ENCODE assay signal across 17 cellular contexts in the genomic region with DNA sequence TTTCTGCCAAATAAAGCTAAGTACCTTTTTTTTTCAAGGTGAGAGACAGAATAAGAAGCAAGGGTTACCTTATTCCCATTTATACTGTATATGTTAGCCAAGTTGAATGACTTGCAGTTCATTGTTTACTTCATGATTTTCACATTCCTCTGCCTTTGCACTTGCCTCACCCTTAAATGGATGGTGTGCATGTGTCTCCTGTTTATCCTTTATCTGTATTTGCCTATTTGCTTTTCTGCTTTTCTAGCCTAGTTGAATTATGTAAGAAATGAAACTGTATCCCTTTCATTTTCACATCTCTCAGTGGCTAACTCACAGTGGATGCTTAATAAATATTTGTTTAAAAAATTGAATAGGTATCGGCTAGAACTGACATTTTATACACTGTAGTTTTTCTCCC.
DNase-seq lines count a peak whose midpoint lies in the region; ATAC-seq and TF ChIP-seq lines count a peak whose summit lies in the region.
"Had no signal": no experiment of that assay in that cellular context is flagged by ENCODE, and none has a peak within 500 bp of the region (broad histone marks: within the 10 kb centered on the region; RNA-seq: fewer than 3 reads in every experiment).

No MANE protein-coding gene starts in this region.

- in situ Hi-C loops in Caki2 (cut with HindIII; ENCODE audit: low pct_unique_long_range_greater_than_20kb, low sequenced_read_pairs) = no loop called here

- peak; percentile 8 for DNase-seq in Caki2 (ENCODE audit: low read depth)
- peak; percentile 92 for DNase-seq in DMS53 treated with DMSO at 0.1 percent for 48 hours (lab: John Stamatoyannopoulos, UW; ENCODE audit: unreplicated experiment)
- DNase-seq in NCI-H2196 (lab: John Stamatoyannopoulos, UW; ENCODE audit: unreplicated experiment) = peak; percentile 47
- peak; percentile 8 to 35 for DNase-seq in erythroblast (lab: John Stamatoyannopoulos, UW)
- no peak for DNase-seq in NCI-H2107 treated with DMSO at 0.1 percent for 48 hours (lab: John Stamatoyannopoulos, UW; ENCODE audit: unreplicated experiment)
- DNase-seq: AML-193, KBM-7, NCI-H1105, NCI-H187, NCI-H226, NCI-H526, PC-3, SJCRH30 had no signal

- H3K36me3 Mint-ChIP-seq in stimulated activated memory B cell treated with anti-CD40 and anti-IgM and Interleukin-4, amounts not matched to agents 10 μg/mL and 1 μg/mL and 100 μg/mL, for 72 hours = no peaks in the 10 kb centered on the region

- no peak for ATAC-seq in HG02798 (IDR thresholded peaks at IDR 0.05; ENCODE audit: poor library complexity, unreplicated experiment)
- no peak for ATAC-seq in stimulated activated memory B cell treated with anti-CD40 and anti-IgM and Interleukin-4, amounts not matched to agents 10 μg/mL and 1 μg/mL and 100 μg/mL, for 72 hours
- ATAC-seq: GM23338, PC-3 had no signal

- no peaks in the 10 kb centered on the region for H3K27me3 Mint-ChIP-seq in stimulated activated memory B cell treated with anti-CD40 and anti-IgM and Interleukin-4, amounts not matched to agents 10 μg/mL and 1 μg/mL and 100 μg/mL, for 72 hours

- TF ChIP-seq POLR2A in erythroblast (IDR thresholded peaks at IDR 0.05; ENCODE audit: low read length) = no peak

- H3K4me1 Mint-ChIP-seq in stimulated activated memory B cell treated with anti-CD40 and anti-IgM and Interleukin-4, amounts not matched to agents 10 μg/mL and 1 μg/mL and 100 μg/mL, for 72 hours = no peaks in the 10 kb centered on the region

- no peak overlapping the region for H3K4me3 Mint-ChIP-seq in stimulated activated memory B cell treated with anti-CD40 and anti-IgM and Interleukin-4, amounts not matched to agents 10 μg/mL and 1 μg/mL and 100 μg/mL, for 72 hours
- H3K4me3 Mint-ChIP-seq: GM23338; T-helper 1 cell treated with Interleukin-12 subunit alpha and Interleukin-12 subunit beta and Interleukin-4 antibody, amounts not matched to agents 30 μg/mL and 1 μg/mL, for 36 hours had no signal

- no peak overlapping the region for H3K27ac Mint-ChIP-seq in stimulated activated memory B cell treated with anti-CD40 and anti-IgM and Interleukin-4, amounts not matched to agents 10 μg/mL and 1 μg/mL and 100 μg/mL, for 72 hours
- H3K27ac Mint-ChIP-seq: GM23338; T-helper 1 cell treated with Interleukin-12 subunit alpha and Interleukin-12 subunit beta and Interleukin-4 antibody, amounts not matched to agents 30 μg/mL and 1 μg/mL, for 36 hours had no signal

- H3K9me3 Mint-ChIP-seq in stimulated activated memory B cell treated with anti-CD40 and anti-IgM and Interleukin-4, amounts not matched to agents 10 μg/mL and 1 μg/mL and 100 μg/mL, for 72 hours = no peaks in the 10 kb centered on the region
- H3K9me3 Mint-ChIP-seq: GM23338; T-helper 1 cell treated with Interleukin-12 subunit alpha and Interleukin-12 subunit beta and Interleukin-4 antibody, amounts not matched to agents 30 μg/mL and 1 μg/mL, for 36 hours had no signal
